ENCODE assay signal across 8 cellular contexts in genomic region chr10:12334186-12334530, GRCh38. TPM values are rescaled to one million over a fixed set of nuclear protein-coding genes. Genes with fewer than 3 reads are reported as not detected.
A peak's percentile ranks its signal among the peaks of the same experiment; 100 is the strongest.
DNase-seq lines count a peak whose midpoint lies in the region; ATAC-seq, FAIRE-seq and TF ChIP-seq lines count a peak whose summit lies in the region.

No MANE protein-coding gene starts in this region.

- no peak overlapping the region for H4K91ac ChIP-seq in neuronal stem cell (ENCODE audit: low read depth, low read length, poor library complexity)

- no peaks in the 10 kb centered on the region for H3K27me3 ChIP-seq in neuronal stem cell (ENCODE audit: control insufficient read depth in 3 of 3, insufficient read depth in 3 of 3, low read depth in 1 of 3, low read length in 3 of 3)

- H3K4me1 ChIP-seq in A549 (peaks cover 43% of the 10 kb centered on the region), neuronal stem cell (ENCODE audit: control insufficient read depth in 2 of 2, insufficient read depth in 1 of 2, low read depth in 1 of 2, low read length in 2 of 2) (peaks cover 0 to 4% of the 10 kb centered on the region in 2 donors)

- peak overlapping the region; percentile 91 to 93 for H3K27ac ChIP-seq in A549
- no peak overlapping the region for H3K27ac ChIP-seq in neuronal stem cell (replicated peaks; ENCODE audit: low read length)

- no peak overlapping the region for H4K8ac ChIP-seq in neuronal stem cell (ENCODE audit: low read depth, low read length)

- no peak overlapping the region for H3K4ac ChIP-seq in neuronal stem cell (ENCODE audit: low read length)

- TF ChIP-seq EP300 in A549 (IDR thresholded peaks at IDR 0.05) = no peak

- H2BK15ac ChIP-seq in neuronal stem cell (ENCODE audit: low read length) = no peak overlapping the region

- peak overlapping the region; percentile 88 for H3K4me2 ChIP-seq in A549
- H3K4me2 ChIP-seq in neuronal stem cell (ENCODE audit: insufficient read depth, low read length, poor library complexity, severe bottlenecking) = no peak overlapping the region

- TF ChIP-seq RAD21 in A549 (conservative IDR thresholded peaks at IDR 0.05 in 1 of 2, IDR thresholded peaks at IDR 0.05 in 1 of 2) = no peak

- POLR2A ChIA-PET in A549 (lab: Yijun Ruan, JAX) = interaction anchor here (0.6 to 1.4 kb wide), 2 partner anchors 15 to 68 kb away, joined by 3 to 5 read pairs; no protein-coding TSS in a partner anchor

- H3K36me3 Mint-ChIP-seq in HFFc6 (ENCODE audit: low read depth) = no peaks in the 10 kb centered on the region

- CTCF ChIA-PET in A549 (lab: Yijun Ruan, JAX) = interaction anchor here (1.1 to 2.6 kb wide), 7 partner anchors 10 to 378 kb away, joined by 3 to 11 read pairs (median 8); no protein-coding TSS in a partner anchor

- no peak for FAIRE-seq in A549 (lab: Jason Lieb, UNC)

- DNase-seq in A549 (ENCODE audit: low read depth in 1 of 2, low spot score in 1 of 2) = no peak
- DNase-seq in HFFc6 = no peak
- DNase-seq in T47D (ENCODE audit: low read depth in 1 of 2, low spot score in 1 of 2) = peak; percentile 60 to 69
- DNase-seq in neuronal stem cell (ENCODE audit: low spot score) = no peak
- DNase-seq in NCI-H1436 (lab: John Stamatoyannopoulos, UW) = no peak
- DNase-seq in HuH-7 (ENCODE audit: low spot score) = no peak
- no peak for DNase-seq in activated CD4-positive, alpha-beta T cell treated with anti-CD3 and anti-CD28 coated beads for 1 hour

- H3K4me3 ChIP-seq in A549 = no peak overlapping the region
- H3K4me3 ChIP-seq in neuronal stem cell (ENCODE audit: low read length in 2 of 2) = no peak overlapping the region

- H3K4me1 Mint-ChIP-seq in HFFc6 (ENCODE audit: low read depth) = peaks cover 19% of the 10 kb centered on the region

- H3K27ac Mint-ChIP-seq in HFFc6 = peak overlapping the region; percentile 98

- no peak overlapping the region for H3K9ac ChIP-seq in neuronal stem cell (ENCODE audit: low read depth, low read length, poor library complexity)

- H3K36me3 ChIP-seq in neuronal stem cell (replicated peaks in 1 of 2; ENCODE audit: control insufficient read depth in 2 of 2, insufficient read depth in 2 of 2, low read length in 2 of 2) = no peaks in the 10 kb centered on the region

- no peak overlapping the region for H2BK120ac ChIP-seq in neuronal stem cell (ENCODE audit: low read depth, low read length)

- no peak overlapping the region for H3K23ac ChIP-seq in neuronal stem cell (ENCODE audit: low read depth, low read length, poor library complexity)

- H3K4me3 Mint-ChIP-seq in HFFc6 = peak overlapping the region; percentile 80

- in situ Hi-C loops in T47D (cut with HindIII; ENCODE audit: low pct_unique_long_range_greater_than_20kb, low sequenced_read_pairs) = no loop called here

- H3K9me3 ChIP-seq in A549 (no peaks in the 10 kb centered on the region), neuronal stem cell (replicated peaks in 1 of 2; ENCODE audit: control insufficient read depth in 2 of 2, insufficient read depth in 1 of 2, low read depth in 1 of 2, low read length in 2 of 2) (no peaks in the 10 kb centered on the region)

- H2AK5ac ChIP-seq in neuronal stem cell (ENCODE audit: low read depth, low read length) = no peak overlapping the region

- TF ChIP-seq CTCF in A549 (IDR thresholded peaks at IDR 0.05) (no peak), HFFc6 (IDR thresholded peaks at IDR 0.05) (no peak)

- no peaks in the 10 kb centered on the region for H3K79me1 ChIP-seq in neuronal stem cell (ENCODE audit: low read depth, low read length)

- no peak overlapping the region for H3K18ac ChIP-seq in neuronal stem cell (ENCODE audit: low read length)

- H3K9me3 Mint-ChIP-seq in HFFc6 = no peaks in the 10 kb centered on the region

- no peak for TF ChIP-seq POLR2A in A549 (IDR thresholded peaks at IDR 0.05; ENCODE audit: low read length)

- no peak overlapping the region for H3K14ac ChIP-seq in neuronal stem cell (ENCODE audit: low read length)

- H2BK12ac ChIP-seq in neuronal stem cell (ENCODE audit: low read length) = no peak overlapping the region

- peaks cover 3% of the 10 kb centered on the region; the same call in 1 of the 2 replicates for H3K27me3 Mint-ChIP-seq in HFFc6 (ENCODE audit: insufficient read depth)

- peak; percentile 5 to 30; a peak in 3 of 6 replicates for ATAC-seq in A549
- no peak for ATAC-seq in GM21423 (IDR thresholded peaks at IDR 0.05; ENCODE audit: unreplicated experiment)

- no peak overlapping the region for H2BK5ac ChIP-seq in neuronal stem cell (ENCODE audit: low read length)

- 45% methylated on average over 6 of the region's 6 CpGs for WGBS in A549 (ENCODE audit: missing lambda C conversion rate)
- no CpG with 5 or more reads among the region's 6 CpGs for WGBS in neuronal stem cell (ENCODE audit: extremely low coverage in 2 of 2, insufficient read length in 2 of 2, insufficient replicate concordance in 1 of 2), 2 donors

- peak overlapping the region; percentile 55 for H2AFZ ChIP-seq in neuronal stem cell (ENCODE audit: low read length)

TF ChIP-seq in A549, 52 proteins besides CTCF, POLR2A, EP300 and RAD21:
- TF ChIP-seq REST (IDR thresholded peaks at IDR 0.05) (no peak), SREBF2 (IDR thresholded peaks at IDR 0.05) (no peak)
TF ChIP-seq in A549: peak in this region for 0.

RNA-seq across cellular contexts. Expression of gene CAMK1D, which starts 15.2 kb away (rescaled TPM):
- 12.5 and 15.0 TPM in 2 replicates for polyA plus RNA-seq in A549 (2011; rRNA removed)
- 3.2 and 4.0 TPM in 2 replicates for polyA plus RNA-seq in A549 (2012; cell fraction: cytosol; rRNA removed)
- polyA plus RNA-seq in A549 (2012; cell fraction: nucleus; rRNA removed) = 4.1 and 5.6 TPM in 2 replicates
- polyA plus RNA-seq in A549 (2017; fragmentation: RNase III; extraction: RNeasy Plus Mini Kit Qiagen cat#74134 plus additional on column Dnase treatment) = 6.5 to 7.5 TPM (median 6.6 TPM) in 3 replicates
- 10.0 and 10.2 TPM in 2 replicates for polyA minus RNA-seq in A549 (2011; rRNA and poly(A)+ RNA removed)
- total RNA-seq in HFFc6 (2021; fragmentation: NEBNext Ultra II Directional; extraction: Animal tissue kit (Norgen Biotek cat#: 25700)) = 1 to 10 TPM in 2 of 6 experiments, under 1 TPM in 4; 0.34 to 1.4 (median 0.43) TPM
- 6.3 TPM for polyA plus RNA-seq in neuronal stem cell (2013, experiment 1 of 2)
- polyA plus RNA-seq in neuronal stem cell (2013, experiment 2 of 2) = 7.2 TPM

Comparison
In these comparisons a context has a peak if more than half of its experiments do, and no peak if none do; other contexts are left out.
1. DNase-seq: peak in T47D (2 of 2); none in A549 (0 of 2), HFFc6 (single experiment), neuronal stem cell (single experiment), NCI-H1436 (single experiment), HuH-7 (single experiment) and activated CD4-positive, alpha-beta T cell treated with anti-CD3 and anti-CD28 coated beads for 1 hour (single experiment).